9 cellular contexts compared by ENCODE assay signal in the genomic region with DNA sequence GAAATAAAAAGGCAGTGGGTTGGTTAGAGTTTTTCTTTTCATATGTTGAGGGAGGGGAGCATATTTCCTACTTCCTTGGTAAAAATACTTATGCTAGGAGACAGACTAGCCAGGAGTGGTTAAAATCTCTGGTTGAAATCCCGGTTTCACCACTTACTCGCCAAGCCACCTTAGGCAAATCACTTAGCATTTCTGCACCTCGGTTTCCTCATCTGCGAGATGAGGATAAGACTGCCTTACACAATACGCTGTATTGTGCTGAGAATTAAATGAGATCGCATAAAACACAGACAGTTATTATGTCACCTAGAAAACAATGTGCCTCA. TPM values are rescaled to one million over a fixed set of nuclear protein-coding genes. Genes with fewer than 3 reads are reported as not detected.
DNase-seq lines count a peak whose midpoint lies in the region; FAIRE-seq and TF ChIP-seq lines count a peak whose summit lies in the region.
"Had no signal": no experiment of that assay in that cellular context is flagged by ENCODE, and none has a peak within 500 bp of the region (broad histone marks: within the 10 kb centered on the region; RNA-seq: fewer than 3 reads in every experiment).

No MANE protein-coding gene starts in this region.

- H4K8ac ChIP-seq in H1 (ENCODE audit: extremely low read depth, insufficient read depth, low read length): no peak overlapping the region

- 77% methylated on average over 6 of the region's 6 CpGs; no CpG with 5 or more reads in 1 of the 2 experiments for WGBS in H1 (ENCODE audit: extremely low coverage in 1 of 2, insufficient coverage in 1 of 2, insufficient read length in 1 of 2, insufficient replicate concordance in 2 of 2, low coverage in 1 of 2, low lambda C conversion rate in 2 of 2, missing lambda C conversion rate in 1 of 2), 2 experiments

- no peak overlapping the region for H3K27ac Mint-ChIP-seq in neural crest cell (ENCODE audit: unreplicated experiment)

- H4K5ac ChIP-seq in H1 (ENCODE audit: insufficient read length, low read depth, low read length): no peak overlapping the region

- no peak overlapping the region for H2AFZ ChIP-seq in H1 (ENCODE audit: low read length)
- H2AFZ ChIP-seq in Karpas-422 (ENCODE audit: low read length): no peak overlapping the region

- no peaks in the 10 kb centered on the region for H3K9me3 Mint-ChIP-seq in neural crest cell

- H3K36me3 ChIP-seq in BLaER1 (no peaks in the 10 kb centered on the region), H1 (ENCODE audit: control insufficient read depth in 2 of 4, insufficient read depth in 4 of 4, low read length in 3 of 4) (no peaks in the 10 kb centered on the region), Karpas-422 (ENCODE audit: insufficient read depth, low read length) (no peaks in the 10 kb centered on the region)

- 0 out of 2 replicates have a peak, but pooled peaks cover 3% of the 10 kb centered on the region for H3K79me1 ChIP-seq in H1 (ENCODE audit: low read depth, low read length)

- H3K23ac ChIP-seq in H1 (ENCODE audit: insufficient read length): no peak overlapping the region

- H3K27me3 ChIP-seq in BLaER1 (no peaks in the 10 kb centered on the region), H1 (replicated peaks in 1 of 4; ENCODE audit: control insufficient read depth in 3 of 4, extremely low read depth in 1 of 4, insufficient read depth in 3 of 4, low read length in 3 of 4) (peaks cover 5 to 40% (median 24%) of the 10 kb centered on the region in 4 experiments; a peak in 6 of 7 replicates), Karpas-422 (ENCODE audit: low read length) (no peaks in the 10 kb centered on the region)

- H3K36me3 Mint-ChIP-seq in neural crest cell (ENCODE audit: low read depth): no peaks in the 10 kb centered on the region

- TF ChIP-seq CTCF in NB4 (IDR thresholded peaks at IDR 0.05; ENCODE audit: low read depth, low read length) (no peak), H1 (IDR thresholded peaks at IDR 0.05; ENCODE audit: control extremely low read depth in 1 of 3, insufficient read depth in 1 of 3, low read depth in 1 of 3, low read length in 3 of 3) (no peak), neural crest cell (conservative IDR thresholded peaks at IDR 0.05) (no peak)

- H3K4me2 ChIP-seq in BLaER1 (peak overlapping the region; percentile 99), H1 (ENCODE audit: insufficient read depth in 1 of 2, low read depth in 2 of 2, low read length in 2 of 2) (peak overlapping the region; percentile 71 to 95), Karpas-422 (ENCODE audit: low read depth, low read length, poor library complexity, severe bottlenecking) (no peak overlapping the region)

- peak overlapping the region; percentile 90 for H3K4me3 Mint-ChIP-seq in neural crest cell

- H3K9me2 ChIP-seq in Karpas-422 (replicated peaks; ENCODE audit: insufficient read depth, low read length): no peaks in the 10 kb centered on the region

- H3K18ac ChIP-seq in H1 (ENCODE audit: extremely low read depth, low read length): no peak overlapping the region

- FAIRE-seq in H1 (lab: Jason Lieb, UNC): no peak

- H3K9ac ChIP-seq in BLaER1 (peak overlapping the region; percentile 83), H1 (replicated peaks in 1 of 4; ENCODE audit: extremely low read depth in 1 of 4, low read depth in 3 of 4, low read length in 3 of 4) (no peak overlapping the region), Karpas-422 (ENCODE audit: low read length) (no peak overlapping the region)

- peaks cover 12% of the 10 kb centered on the region; the same call in 1 of the 2 replicates for H3K23me2 ChIP-seq in H1 (ENCODE audit: low read depth, low read length)

- H3K56ac ChIP-seq in H1 (replicated peaks; ENCODE audit: insufficient read length, low read depth, low read length): no peak overlapping the region

- no peak overlapping the region for H3K14ac ChIP-seq in H1 (ENCODE audit: insufficient read length)

- no peak overlapping the region for H2BK15ac ChIP-seq in H1 (ENCODE audit: low read length)

- H3K79me2 ChIP-seq in H1 (ENCODE audit: control insufficient read depth in 1 of 2, insufficient read depth in 2 of 2, low read length in 2 of 2) (no peaks in the 10 kb centered on the region), Karpas-422 (ENCODE audit: low read length) (no peaks in the 10 kb centered on the region)

- H2AK5ac ChIP-seq in H1 (ENCODE audit: low read depth, low read length): no peak overlapping the region; the same call in 1 of the 2 replicates

- TF ChIP-seq POLR2A in NB4 (IDR thresholded peaks at IDR 0.05; ENCODE audit: extremely low read depth, insufficient read length): no peak
- TF ChIP-seq POLR2A in H1 (IDR thresholded peaks at IDR 0.05; ENCODE audit: control extremely low read depth in 1 of 2, low read depth in 2 of 2, low read length in 2 of 2): no peak

- no peak overlapping the region for H2BK20ac ChIP-seq in H1 (ENCODE audit: low read length)

- H3K4me1 Mint-ChIP-seq in neural crest cell: peaks cover 35% of the 10 kb centered on the region

- CTCF ChIA-PET in H1 (lab: Charles Lee; ENCODE audit: partially characterized antibody): interaction anchor here (1.0 to 7.6 kb wide), 6 partner anchors 9 to 113 kb away, joined by 3 to 40 read pairs (median 12); no protein-coding TSS in a partner anchor

- TF ChIP-seq EP300 in H1 (IDR thresholded peaks at IDR 0.05; ENCODE audit: borderline replicate concordance in 1 of 2, low read depth in 2 of 2, low read length in 2 of 2): no peak

- H3K9me3 ChIP-seq in BLaER1: no peaks in the 10 kb centered on the region
- no peaks in the 10 kb centered on the region for H3K9me3 ChIP-seq in H1 (ENCODE audit: insufficient read depth in 2 of 2, low read depth in 1 of 2, low read length in 1 of 2)
- H3K9me3 ChIP-seq in Karpas-422 (ENCODE audit: low read length): no peaks in the 10 kb centered on the region

- H3K4me1 ChIP-seq in BLaER1 (peaks cover 72% of the 10 kb centered on the region), H1 (replicated peaks in 1 of 4; ENCODE audit: control insufficient read depth in 3 of 4, insufficient read depth in 4 of 4, low read length in 3 of 4) (peaks cover 6 to 8% (median 7%) of the 10 kb centered on the region in 4 experiments), Karpas-422 (ENCODE audit: low read length) (no peaks in the 10 kb centered on the region)

- TF ChIP-seq RAD21 in H1 (IDR thresholded peaks at IDR 0.05 in 1 of 2, conservative IDR thresholded peaks at IDR 0.05 in 1 of 2; ENCODE audit: low read depth in 2 of 2, low read length in 2 of 2): no peak

- no peak overlapping the region for H2BK5ac ChIP-seq in H1 (ENCODE audit: low read depth, low read length)

- peaks cover 48% of the 10 kb centered on the region for H4K20me1 ChIP-seq in BLaER1
- H4K20me1 ChIP-seq in H1 (replicated peaks in 1 of 2; ENCODE audit: control insufficient read depth in 1 of 2, insufficient read depth in 2 of 2, low read length in 2 of 2): peaks cover 2 to 3% of the 10 kb centered on the region in 2 experiments
- no peaks in the 10 kb centered on the region for H4K20me1 ChIP-seq in Karpas-422 (ENCODE audit: insufficient read depth, low read depth, low read length)

- H3K27ac ChIP-seq in BLaER1 (peak overlapping the region; percentile 73; the same call in 1 of the 2 replicates), H1 (ENCODE audit: low read depth, low read length) (no peak overlapping the region), Karpas-422 (ENCODE audit: low read length) (no peak overlapping the region)

- H3K4ac ChIP-seq in H1 (replicated peaks; ENCODE audit: insufficient read length, low read depth, low read length): no peak overlapping the region

- DNase-seq in NB4 (ENCODE audit: low read depth) (peak; percentile 42), H1 (ENCODE audit: low read depth in 1 of 2, low spot score in 2 of 2) (no peak), neural crest cell (ENCODE audit: low read depth, low spot score) (no peak), COR-L47 (lab: John Stamatoyannopoulos, UW) (no peak), Karpas-422 (no peak), kidney glomerular epithelial cell (lab: John Stamatoyannopoulos, UW) (no peak), HCEC 1CT (no peak)
- DNase-seq: NCI-H1436 treated with DMSO at 0.1 percent for 48 hours had no signal

- peaks cover 41% of the 10 kb centered on the region for H3K27me3 Mint-ChIP-seq in neural crest cell (ENCODE audit: low read depth)

- H2BK120ac ChIP-seq in H1 (replicated peaks; ENCODE audit: low read depth, low read length): no peak overlapping the region

- no peak overlapping the region for H4K91ac ChIP-seq in H1 (replicated peaks; ENCODE audit: insufficient read length, low read length)

- H2BK12ac ChIP-seq in H1 (ENCODE audit: low read depth, low read length): no peak overlapping the region

- H3K4me3 ChIP-seq in BLaER1 (peak overlapping the region; percentile 89), NB4 (ENCODE audit: low read depth, low read length) (no peak overlapping the region), H1 (ENCODE audit: extremely low read depth in 1 of 4, insufficient read depth in 2 of 4, low read depth in 3 of 4, low read length in 4 of 4) (peak overlapping the region; percentile 44 to 69 (median 50)), Karpas-422 (ENCODE audit: low read length) (no peak overlapping the region)

- POLR2A ChIA-PET in H1 (lab: Charles Lee; ENCODE audit: partially characterized antibody): interaction anchor here (1.2 to 5.1 kb wide), 13 partner anchors 9 to 117 kb away, joined by 3 to 28 read pairs (median 6); no protein-coding TSS in a partner anchor

RNA-seq across cellular contexts. Expression of a gene that starts 1.4 kb away (rescaled TPM):
- 8.7 and 10.4 TPM in 2 replicates for total RNA-seq in H1 (2021; fragmentation: NEBNext Ultra II Directional; extraction: Animal tissue kit (Norgen Biotek cat#: 25700))
- 6.6 and 13.7 TPM in 2 replicates for polyA plus RNA-seq in H1 (2011; rRNA removed)
- 5.2 TPM for polyA plus RNA-seq in H1 (2011; cell fraction: cytosol; rRNA removed)
- 8.2 TPM for polyA plus RNA-seq in H1 (2011; cell fraction: nucleus; rRNA removed)
- 4.2 to 6.0 TPM (median 5.4 TPM) in 4 replicates for polyA plus RNA-seq in H1 (2012, experiment 1 of 2)
- polyA plus RNA-seq in H1 (2012, experiment 2 of 2): 5.2 TPM
- polyA plus RNA-seq in H1 (2013, experiment 1 of 2): 3.5 TPM
- polyA plus RNA-seq in H1 (2013, experiment 2 of 2): 3.6 TPM
- polyA minus RNA-seq in H1 (2011; rRNA and poly(A)+ RNA removed): 4.0 and 4.8 TPM in 2 replicates
- polyA minus RNA-seq in H1 (2011; cell fraction: cytosol; rRNA and poly(A)+ RNA removed): 4.8 TPM
- polyA minus RNA-seq in H1 (2011; cell fraction: nucleus; rRNA and poly(A)+ RNA removed): 2.6 TPM
- 9.8 and 9.9 TPM in 2 replicates for total RNA-seq in neural crest cell
- not detected in 2 replicates for total RNA-seq in Karpas-422 (2014; rRNA removed; shearing (Covaris generic); ENCODE audit: low replicate concordance)

RNA-seq across cellular contexts. Expression of a gene that starts 52.7 kb away (rescaled TPM):
- total RNA-seq in H1 (2021; fragmentation: NEBNext Ultra II Directional; extraction: Animal tissue kit (Norgen Biotek cat#: 25700)): 29.4 and 30.3 TPM in 2 replicates
- polyA plus RNA-seq in H1 (2011; rRNA removed): 35.9 and 57.4 TPM in 2 replicates
- polyA plus RNA-seq in H1 (2011; cell fraction: cytosol; rRNA removed): 61.4 TPM
- polyA plus RNA-seq in H1 (2011; cell fraction: nucleus; rRNA removed): 95.8 TPM
- 25.3 to 32.9 TPM (median 31.9 TPM) in 4 replicates for polyA plus RNA-seq in H1 (2012, experiment 1 of 2)
- polyA plus RNA-seq in H1 (2012, experiment 2 of 2): 35.0 TPM
- polyA plus RNA-seq in H1 (2013, experiment 1 of 2): 18.9 TPM
- polyA plus RNA-seq in H1 (2013, experiment 2 of 2): 16.0 TPM
- polyA minus RNA-seq in H1 (2011; rRNA and poly(A)+ RNA removed): 20.3 and 22.0 TPM in 2 replicates
- polyA minus RNA-seq in H1 (2011; cell fraction: cytosol; rRNA and poly(A)+ RNA removed): 21.8 TPM
- polyA minus RNA-seq in H1 (2011; cell fraction: nucleus; rRNA and poly(A)+ RNA removed): 21.5 TPM
- 18.4 and 19.5 TPM in 2 replicates for total RNA-seq in neural crest cell
- 0.58 TPM in 1 of 2 replicates, not detected in the other for total RNA-seq in Karpas-422 (2014; rRNA removed; shearing (Covaris generic); ENCODE audit: low replicate concordance)

Comparison
In these comparisons a context has a peak if more than half of its experiments do, and no peak if none do; other contexts are left out.
1. H3K4me3 ChIP-seq: peak in BLaER1 (single experiment) and H1 (4 of 4); none in NB4 (single experiment) and Karpas-422 (single experiment).
2. RNA of a gene that starts 52.7 kb away (total RNA-seq): 29.4 to 30.3 TPM in H1 and 18.4 to 19.5 TPM in neural crest cell; 0.58 TPM in Karpas-422; every median in the first group is over 10 times any median in the second.